18 cellular contexts compared by ENCODE assay signal in genomic region chr2:180959787-180960186, GRCh38.
DNase-seq lines count a peak whose midpoint lies in the region; ATAC-seq, FAIRE-seq and TF ChIP-seq lines count a peak whose summit lies in the region.
"Had no signal": no experiment of that assay in that cellular context is flagged by ENCODE, and none has a peak within 500 bp of the region (broad histone marks: within the 10 kb centered on the region; RNA-seq: fewer than 3 reads in every experiment).

No MANE protein-coding gene starts in this region.

- H3K36me3 ChIP-seq in OCI-LY3 (replicated peaks; ENCODE audit: low read depth, low read length), result no peaks in the 10 kb centered on the region
- H3K36me3 ChIP-seq: BLaER1 treated with 17β-estradiol and CSF1 and Interleukin-3, amounts not matched to agents 10 nM and 100 nM had no signal

- H3K4me1 ChIP-seq in OCI-LY3 (ENCODE audit: low read length), result peaks cover 10% of the 10 kb centered on the region

- no peak for FAIRE-seq in HTR-8/SVneo (lab: Jason Lieb, UNC)
- FAIRE-seq: GM12891 had no signal

- no peak overlapping the region for H3K9ac ChIP-seq in OCI-LY3 (ENCODE audit: low read length)
- H3K9ac ChIP-seq: BLaER1 treated with 17β-estradiol and CSF1 and Interleukin-3, amounts not matched to agents 10 nM and 100 nM had no signal

- H3K27me3 ChIP-seq in OCI-LY3 (ENCODE audit: low read depth, low read length), result no peaks in the 10 kb centered on the region
- H3K27me3 ChIP-seq: BLaER1 treated with 17β-estradiol and CSF1 and Interleukin-3, amounts not matched to agents 10 nM and 100 nM had no signal

- DNase-seq in activated naive CD4-positive, alpha-beta T cell treated with Interleukin-2 at 50 U/mL for 16 hours, result no peak
- DNase-seq in HTR-8/SVneo (ENCODE audit: insufficient read length, low spot score) (no peak), NCI-H2196 (lab: John Stamatoyannopoulos, UW; ENCODE audit: unreplicated experiment) (no peak)
- DNase-seq: 8988T; ACHN; CD4-positive, CD25-positive, alpha-beta regulatory T cell; H7; IMR-90; Kasumi-1; KBM-7 had no signal

- H4K20me1 ChIP-seq in OCI-LY3 (ENCODE audit: insufficient read depth, low read length), result no peaks in the 10 kb centered on the region
- H4K20me1 ChIP-seq: BLaER1 treated with 17β-estradiol and CSF1 and Interleukin-3, amounts not matched to agents 10 nM and 100 nM had no signal

- ATAC-seq in GM18502 (IDR thresholded peaks at IDR 0.05; ENCODE audit: poor library complexity, unreplicated experiment), result peak; percentile 52
- ATAC-seq in GM19463 (IDR thresholded peaks at IDR 0.05; ENCODE audit: unreplicated experiment), result peak; percentile 46
- peak; percentile 36 for ATAC-seq in HG02885 (IDR thresholded peaks at IDR 0.05; ENCODE audit: poor library complexity, unreplicated experiment)
- ATAC-seq in HG02642 (IDR thresholded peaks at IDR 0.05; ENCODE audit: poor library complexity, unreplicated experiment), result no peak
- ATAC-seq: GM23338 had no signal

- no peaks in the 10 kb centered on the region for H3K9me3 ChIP-seq in OCI-LY3 (ENCODE audit: insufficient read depth, low read length)
- H3K9me3 ChIP-seq: BLaER1 treated with 17β-estradiol and CSF1 and Interleukin-3, amounts not matched to agents 10 nM and 100 nM had no signal

- peak overlapping the region; percentile 30 for H3K4me2 ChIP-seq in OCI-LY3 (ENCODE audit: low read length)
- H3K4me2 ChIP-seq: GM23338 had no signal

- no peak for TF ChIP-seq CTCF in OCI-LY3 (IDR thresholded peaks at IDR 0.05; ENCODE audit: low read depth, low read length)

- H2AFZ ChIP-seq in OCI-LY3 (ENCODE audit: low read depth, low read length), result no peak overlapping the region
- H2AFZ ChIP-seq: GM23338 had no signal

- no peak overlapping the region for H3K4me3 ChIP-seq in OCI-LY3 (ENCODE audit: low read length)
- H3K4me3 ChIP-seq: BLaER1 treated with 17β-estradiol and CSF1 and Interleukin-3, amounts not matched to agents 10 nM and 100 nM; GM23338 had no signal

- no peaks in the 10 kb centered on the region for H3K79me2 ChIP-seq in OCI-LY3 (ENCODE audit: low read length)

- H3K27ac ChIP-seq in OCI-LY3 (ENCODE audit: low read length), result no peak overlapping the region
- H3K27ac ChIP-seq: BLaER1 treated with 17β-estradiol and CSF1 and Interleukin-3, amounts not matched to agents 10 nM and 100 nM had no signal
